In the genomic region with DNA sequence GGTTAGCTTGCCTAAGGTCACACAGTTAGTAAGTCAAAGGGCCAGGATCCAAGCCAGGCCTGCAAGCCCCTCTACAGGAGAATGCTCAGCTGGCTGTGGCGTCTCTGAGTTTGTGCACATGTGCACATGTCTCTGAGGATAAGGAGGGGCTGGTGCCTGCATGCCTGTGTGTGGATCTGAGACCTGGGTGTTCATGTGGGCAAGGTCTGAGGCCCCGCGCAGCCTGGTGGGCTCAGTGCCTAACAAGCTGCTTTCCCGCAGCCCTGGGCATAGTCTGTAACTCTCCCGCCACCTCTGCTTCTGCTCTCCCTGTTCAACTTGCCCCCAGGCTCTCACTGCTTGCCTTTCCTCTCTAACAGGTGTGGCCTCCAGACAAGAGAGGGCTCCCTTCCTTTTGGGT, we compare ENCODE assay signal across 31 cellular contexts. TPM values are rescaled to one million over a fixed set of nuclear protein-coding genes. Genes with fewer than 3 reads are reported as not detected.
"Had no signal": no experiment of that assay in that cellular context is flagged by ENCODE, and none has a peak within 500 bp of the region (broad histone marks: within the 10 kb centered on the region; RNA-seq: fewer than 3 reads in every experiment).

No MANE protein-coding gene starts in this region.

- H3K4me2 ChIP-seq: neural progenitor cell had no signal

- ATAC-seq: naive thymus-derived CD4-positive, alpha-beta T cell; psoas muscle; right cardiac atrium; right lobe of liver; stimulated activated memory B cell treated with anti-CD40 and anti-IgM and Interleukin-4, amounts not matched to agents 10 μg/mL and 1 μg/mL and 100 μg/mL, for 72 hours; stimulated activated naive CD8-positive, alpha-beta T cell treated with anti-CD3 and anti-CD28 coated beads, Interleukin-15, amount 100 ng/mL, for 72 hours; stimulated activated naive CD8-positive, alpha-beta T cell treated with anti-CD3 and anti-CD28 coated beads, Interleukin-15, Interleukin-2, amounts not matched to agents 100 U/mL and 50 U/mL, for 24 hours; upper lobe of right lung had no signal

- H3K79me2 ChIP-seq: parathyroid adenoma had no signal

- H3K36me3 Mint-ChIP-seq: naive thymus-derived CD4-positive, alpha-beta T cell; neural progenitor cell; stimulated activated memory B cell treated with anti-CD40 and anti-IgM and Interleukin-4, amounts not matched to agents 10 μg/mL and 1 μg/mL and 100 μg/mL, for 72 hours; type B pancreatic cell had no signal

- H2AFZ ChIP-seq: neural progenitor cell, parathyroid adenoma had no signal

- H3K4me1 ChIP-seq: psoas muscle, testis had no signal

- H3K27ac ChIP-seq: neural progenitor cell, neutrophil, ovary, parathyroid adenoma, psoas muscle, right lobe of liver, sigmoid colon, suprapubic skin, testis, tibial artery, transverse colon, upper lobe of right lung, vagina had no signal

- H3K9me3 ChIP-seq: neutrophil, ovary, psoas muscle, right lobe of liver, sigmoid colon, suprapubic skin, testis, tibial artery, transverse colon, upper lobe of right lung, vagina had no signal

- H3K4me3 Mint-ChIP-seq: naive thymus-derived CD4-positive, alpha-beta T cell; nephron; neural progenitor cell; stimulated activated memory B cell treated with anti-CD40 and anti-IgM and Interleukin-4, amounts not matched to agents 10 μg/mL and 1 μg/mL and 100 μg/mL, for 72 hours; stimulated activated naive CD8-positive, alpha-beta T cell treated with anti-CD3 and anti-CD28 coated beads, Interleukin-15, amount 100 ng/mL, for 72 hours; type B pancreatic cell had no signal

- H3K9me3 Mint-ChIP-seq: nephron; neural progenitor cell; stimulated activated naive CD8-positive, alpha-beta T cell treated with anti-CD3 and anti-CD28 coated beads, Interleukin-15, amount 100 ng/mL, for 72 hours; type B pancreatic cell had no signal

- H3K27me3 ChIP-seq: ovary, right lobe of liver, testis, upper lobe of right lung, vagina had no signal

- H3K9ac ChIP-seq: neural progenitor cell, parathyroid adenoma had no signal

- H3K36me3 ChIP-seq: neural progenitor cell, neutrophil, ovary, sigmoid colon, suprapubic skin, tibial artery, transverse colon, upper lobe of right lung, vagina had no signal

- H3K27ac Mint-ChIP-seq: naive thymus-derived CD4-positive, alpha-beta T cell; neural progenitor cell; progenitor cell of endocrine pancreas; stimulated activated memory B cell treated with anti-CD40 and anti-IgM and Interleukin-4, amounts not matched to agents 10 μg/mL and 1 μg/mL and 100 μg/mL, for 72 hours; stimulated activated naive CD8-positive, alpha-beta T cell treated with anti-CD3 and anti-CD28 coated beads, Interleukin-15, amount 100 ng/mL, for 72 hours; type B pancreatic cell had no signal

- H3K4me3 ChIP-seq: neural progenitor cell, ovary, psoas muscle, right lobe of liver, sigmoid colon, suprapubic skin, testis, tibial artery, transverse colon, upper lobe of right lung, vagina had no signal

- DNase-seq: naive thymus-derived CD4-positive, alpha-beta T cell; nucleus accumbens; ovary; psoas muscle; right cardiac atrium; sigmoid colon; small intestine; stimulated activated CD4-positive, alpha-beta T cell treated with anti-CD3 and anti-CD28 coated beads, Interleukin-12 subunit alpha, Interleukin-12 subunit beta, amount 100 ng/mL, for 4 hours; stimulated activated CD4-positive, alpha-beta T cell treated with anti-CD3 and anti-CD28 coated beads, Interleukin-1b, Interleukin-23, amount 100 ng/mL, for 48 hours; stimulated activated CD4-positive, alpha-beta T cell treated with anti-CD3 and anti-CD28 coated beads, Interleukin-4, amount 100 ng/mL, for 1 hour; stimulated activated CD4-positive, alpha-beta T cell treated with anti-CD3 and anti-CD28 coated beads, Interleukin-4, amount 100 ng/mL, for 4 hours; stimulated activated CD8-positive, alpha-beta memory T cell treated with anti-CD3 and anti-CD28 coated beads, Interleukin-4, amount 100 ng/mL, for 48 hours; stimulated activated naive CD4-positive, alpha-beta T cell; stimulated activated naive CD8-positive, alpha-beta T cell treated with anti-CD3 and anti-CD28 coated beads, Interleukin-15, amount 100 ng/mL, for 72 hours; stimulated activated naive CD8-positive, alpha-beta T cell treated with anti-CD3 and anti-CD28 coated beads, Interleukin-15, Interleukin-2, amounts not matched to agents 100 U/mL and 50 U/mL, for 24 hours; substantia nigra; testis; tibial artery; transverse colon; upper lobe of right lung had no signal

RNA-seq across cellular contexts. Expression of a gene that starts 4.3 kb away (rescaled TPM):
- total RNA-seq: skeletal muscle tissue, vagina had no signal
- polyA plus RNA-seq: naive thymus-derived CD4-positive, alpha-beta T cell had no signal

RNA-seq across cellular contexts. Expression of a gene that starts 44.4 kb away (rescaled TPM):
- total RNA-seq: suprapubic skin, transverse colon, vagina had no signal
- polyA plus RNA-seq: naive thymus-derived CD4-positive, alpha-beta T cell had no signal
